In the genomic region with DNA sequence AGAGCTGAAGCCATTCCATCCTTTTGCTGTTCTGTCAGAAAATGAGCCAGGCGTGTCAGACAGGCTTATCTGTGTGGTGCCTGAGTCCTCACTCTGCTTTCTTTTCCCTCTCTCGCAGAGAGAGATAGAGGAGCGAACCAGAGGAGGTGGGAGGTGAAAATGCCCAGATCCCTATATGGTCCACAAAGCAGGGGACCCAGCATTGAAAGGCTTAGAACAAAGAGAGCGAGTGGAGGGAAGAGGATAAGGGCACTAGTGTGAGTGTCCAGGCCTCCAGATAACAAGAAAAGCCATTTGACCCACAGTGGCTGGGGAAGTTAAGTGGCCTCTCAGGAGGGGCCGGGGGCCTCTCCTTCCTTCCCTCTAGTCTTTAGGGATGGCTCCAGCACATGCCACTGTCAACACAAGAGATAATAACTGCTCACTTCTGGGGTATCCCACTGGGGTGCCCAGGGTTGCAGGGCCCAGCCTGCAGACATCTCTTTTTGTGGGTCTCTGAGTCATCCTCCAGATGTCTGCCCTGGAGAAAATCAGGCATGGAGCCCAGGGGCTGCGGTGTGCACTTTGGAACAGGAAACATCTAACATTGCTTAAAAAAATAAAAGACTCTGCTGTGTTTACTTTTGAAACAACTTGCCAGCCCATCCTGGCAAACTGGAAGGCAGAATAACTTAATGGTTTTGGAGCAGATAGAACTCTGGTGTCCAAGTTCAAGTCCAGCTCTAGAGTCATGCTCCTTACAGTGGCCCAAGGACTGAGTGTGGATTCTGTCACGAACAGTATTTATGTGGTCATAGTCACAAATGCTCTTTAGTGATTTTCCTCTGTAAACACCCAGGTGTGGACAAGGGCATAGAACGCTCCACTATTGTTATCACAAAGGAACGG, we compare ENCODE assay signal across 11 cellular contexts.
DNase-seq lines count a peak whose midpoint lies in the region; ATAC-seq and TF ChIP-seq lines count a peak whose summit lies in the region.
"Had no signal": no experiment of that assay in that cellular context is flagged by ENCODE, and none has a peak within 500 bp of the region (broad histone marks: within the 10 kb centered on the region; RNA-seq: fewer than 3 reads in every experiment).

No MANE protein-coding gene starts in this region.

- no peaks in the 10 kb centered on the region for H3K27me3 ChIP-seq in body of pancreas
- H3K27me3 ChIP-seq in testis = no peaks in the 10 kb centered on the region

- ATAC-seq in body of pancreas = peak; percentile 76
- ATAC-seq in HG02973 (IDR thresholded peaks at IDR 0.05; ENCODE audit: unreplicated experiment) = no peak
- ATAC-seq in naive thymus-derived CD8-positive, alpha-beta T cell = no peak
- ATAC-seq in GM18870 (IDR thresholded peaks at IDR 0.05; ENCODE audit: unreplicated experiment) = no peak

- POLR2A ChIA-PET in naive thymus-derived CD8-positive, alpha-beta T cell (lab: Charles Lee) = no interaction called here

- H3K27ac ChIP-seq in body of pancreas (peak overlapping the region in 2 of 4 donors; percentile 1 to 42), testis (no peak overlapping the region)

- H3K9me3 ChIP-seq in body of pancreas (no peaks in the 10 kb centered on the region), testis (no peaks in the 10 kb centered on the region)

- no peaks in the 10 kb centered on the region for H3K36me3 Mint-ChIP-seq in naive thymus-derived CD8-positive, alpha-beta T cell
- H3K36me3 Mint-ChIP-seq: brain had no signal

- DNase-seq in HT-29 (ENCODE audit: low spot score) (peak; percentile 15), body of pancreas (peak; percentile 55 to 83 (median 79)), iris pigment epithelial cell (ENCODE audit: low read depth) (peak; percentile 89), testis (peak; percentile 27)
- no peak for DNase-seq in naive thymus-derived CD8-positive, alpha-beta T cell
- DNase-seq in activated CD8-positive, alpha-beta memory T cell treated with anti-CD3 and anti-CD28 coated beads, Interleukin-2, amount 50 U/mL, for 4 hours = no peak
- DNase-seq: NCI-H1092 treated with DMSO at 0.1 percent for 48 hours; stimulated activated naive CD4-positive, alpha-beta T cell treated with Interleukin-2 at 50 U/mL for 16 hours had no signal

- no peaks in the 10 kb centered on the region for H3K4me1 Mint-ChIP-seq in naive thymus-derived CD8-positive, alpha-beta T cell

- no peak overlapping the region for H3K27ac Mint-ChIP-seq in naive thymus-derived CD8-positive, alpha-beta T cell

- H3K9me3 Mint-ChIP-seq in naive thymus-derived CD8-positive, alpha-beta T cell = peaks cover 2 to 17% (median 6%) of the 10 kb centered on the region in 9 donors

- TF ChIP-seq POLR2A in body of pancreas (IDR thresholded peaks at IDR 0.05) = no peak
- TF ChIP-seq POLR2A in testis (IDR thresholded peaks at IDR 0.05) = no peak

- no peak overlapping the region for H3K4me3 Mint-ChIP-seq in naive thymus-derived CD8-positive, alpha-beta T cell
- H3K4me3 Mint-ChIP-seq: brain had no signal

- intact Hi-C loops in body of pancreas (cut with DNase I) = no loop called here
- intact Hi-C loops in testis (cut with DNase I; ENCODE audit: low total_unique reads) = no loop called here

- WGBS in body of pancreas, 2 donors = 49 to 56% methylated on average over 8 to 9 of the region's 9 CpGs
- 74% methylated on average over 9 of the region's 9 CpGs for WGBS in testis, 2 donors

- H3K36me3 ChIP-seq in body of pancreas (replicated peaks in 1 of 2; ENCODE audit: insufficient read depth in 1 of 2, low read depth in 2 of 2) = no peaks in the 10 kb centered on the region
- H3K36me3 ChIP-seq in testis (ENCODE audit: low read depth, missing control alignments) = no peaks in the 10 kb centered on the region

- peaks cover 0 to 17% (median 1%) of the 10 kb centered on the region in 5 donors for H3K27me3 Mint-ChIP-seq in naive thymus-derived CD8-positive, alpha-beta T cell

- no peak overlapping the region for H3K4me3 ChIP-seq in body of pancreas
- no peak overlapping the region for H3K4me3 ChIP-seq in testis

- TF ChIP-seq CTCF in body of pancreas (IDR thresholded peaks at IDR 0.05) (no peak), testis (IDR thresholded peaks at IDR 0.05) (no peak)

- H3K4me1 ChIP-seq in body of pancreas (peaks cover 13% of the 10 kb centered on the region), testis (no peaks in the 10 kb centered on the region)

Comparison
In these comparisons a context has a peak if more than half of its experiments do, and no peak if none do; other contexts are left out.
1. DNase-seq: peak in HT-29 (single experiment), body of pancreas (4 of 4), iris pigment epithelial cell (single experiment) and testis (single experiment); none in naive thymus-derived CD8-positive, alpha-beta T cell (0 of 10) and activated CD8-positive, alpha-beta memory T cell treated with anti-CD3 and anti-CD28 coated beads, Interleukin-2, amount 50 U/mL, for 4 hours (single experiment).